In the genomic region with DNA sequence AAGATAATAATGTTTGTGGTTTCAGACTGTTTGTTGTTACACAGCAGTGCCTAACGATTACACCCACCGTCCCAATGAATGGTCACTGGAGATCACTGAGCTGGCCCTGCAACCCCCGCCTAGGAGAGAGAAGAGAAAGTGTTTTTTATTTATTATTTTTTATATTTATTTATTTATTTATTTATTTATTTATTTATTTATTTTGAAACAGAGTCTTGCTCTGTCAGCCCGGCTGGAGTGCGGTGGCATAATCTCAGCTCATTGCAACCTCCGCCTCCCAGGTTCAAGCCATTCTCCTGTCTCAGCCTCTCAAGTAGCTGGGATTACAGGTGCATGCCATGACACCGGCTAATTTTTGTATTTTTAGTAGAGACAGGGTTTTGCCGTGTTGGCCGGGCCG, we compare ENCODE assay signal across 12 cellular contexts. TPM values are rescaled to one million over a fixed set of nuclear protein-coding genes. Genes with fewer than 3 reads are reported as not detected.
"Had no signal": no experiment of that assay in that cellular context is flagged by ENCODE, and none has a peak within 500 bp of the region (broad histone marks: within the 10 kb centered on the region; RNA-seq: fewer than 3 reads in every experiment).

No MANE protein-coding gene starts in this region.

RNA-seq across cellular contexts. Expression of gene DNER, which starts 43.1 kb away (rescaled TPM):
- total RNA-seq: activated B cell treated with CpG ODN at 0.5 μM for 24 hours; activated CD4-positive, alpha-beta memory T cell treated with anti-CD3 and anti-CD28 coated beads for 36 hours; activated CD4-positive, alpha-beta memory T cell treated with anti-CD3 and anti-CD28 coated beads, Interleukin-2, amount 10 ng/mL, durations not matched to agents 7 days and 5 days; activated CD4-positive, alpha-beta T cell treated with anti-CD3 and anti-CD28 coated beads for 36 hours; activated CD4-positive, alpha-beta T cell treated with anti-CD3 and anti-CD28 coated beads, Interleukin-2, amount 10 ng/mL, durations not matched to agents 24 days and 14 days; activated CD4-positive, alpha-beta T cell treated with anti-CD3 and anti-CD28 coated beads, Interleukin-2, amount 10 ng/mL, durations not matched to agents 7 days and 5 days; activated CD8-positive, alpha-beta memory T cell treated with anti-CD3 and anti-CD28 coated beads for 36 hours; activated CD8-positive, alpha-beta memory T cell treated with anti-CD3 and anti-CD28 coated beads, Interleukin-2, amount 10 ng/mL, durations not matched to agents 7 days and 5 days; activated CD8-positive, alpha-beta T cell treated with anti-CD3 and anti-CD28 coated beads for 36 hours; activated CD8-positive, alpha-beta T cell treated with anti-CD3 and anti-CD28 coated beads, Interleukin-2, amount 10 ng/mL, durations not matched to agents 7 days and 5 days; T-helper 1 cell treated with Interleukin-12 subunit alpha and Interleukin-12 subunit beta and Interleukin-4 antibody, amounts not matched to agents 30 ng/mL and 1 ng/mL, for 36 hours; T-helper 2 cell treated with Interferon-gamma antibody and Interleukin-4, amounts not matched to agents 100 ng/mL and 5 ng/mL, for 36 hours had no signal
